8 cellular contexts compared by ENCODE assay signal in genomic region chr14:71320107-71320733, GRCh38.
DNase-seq lines count a peak whose midpoint lies in the region; ATAC-seq lines count a peak whose summit lies in the region.

TSS of gene SIPA1L1 (plus strand) at chr14:71320476.

- DNase-seq in AG08396 (ENCODE audit: low spot score): peak; percentile 98
- peak; percentile 98 for DNase-seq in NCI-H345 treated with DMSO at 0.1 percent for 48 hours (lab: John Stamatoyannopoulos, UW; ENCODE audit: unreplicated experiment)
- DNase-seq in activated CD4-positive, CD25-positive, alpha-beta regulatory T cell (lab: John Stamatoyannopoulos, UW): peak; percentile 92 to 96 (median 94)
- peak; percentile 99 for DNase-seq in central memory CD4-positive, alpha-beta T cell
- DNase-seq in inferior parietal cortex (ENCODE audit: extremely low spot score): peak; percentile 96
- peak; percentile 95 to 97 for DNase-seq in stimulated activated CD4-positive, alpha-beta T cell treated with anti-CD3 and anti-CD28 coated beads, Interleukin-12 subunit alpha, Interleukin-12 subunit beta, amount 100 ng/mL, for 24 hours (ENCODE audit: low read depth in 2 of 2)

- ATAC-seq in GM19023 (IDR thresholded peaks at IDR 0.05; ENCODE audit: unreplicated experiment) (peak; percentile 88), HG03280 (IDR thresholded peaks at IDR 0.05; ENCODE audit: unreplicated experiment) (peak; percentile 81)

Comparison
In these comparisons a context has a peak if more than half of its experiments do, and no peak if none do; other contexts are left out.
1. Peak in every context shown above with its lines: DNase-seq and ATAC-seq.